ENCODE assay signal across 12 cellular contexts in genomic region chr9:134425815-134426214, GRCh38.
DNase-seq lines count a peak whose midpoint lies in the region; ATAC-seq and TF ChIP-seq lines count a peak whose summit lies in the region.
"Had no signal": no experiment of that assay in that cellular context is flagged by ENCODE, and none has a peak within 500 bp of the region (broad histone marks: within the 10 kb centered on the region; RNA-seq: fewer than 3 reads in every experiment).

No MANE protein-coding gene starts in this region.

- 0 out of 22 replicates have a peak, but pooled peaks cover 0 to 4% (median 0%) of the 10 kb centered on the region in 11 experiments for H3K27me3 ChIP-seq in BLaER1 treated with 17β-estradiol and CSF1 and Interleukin-3, amounts not matched to agents 10 nM and 100 nM
- no peaks in the 10 kb centered on the region for H3K27me3 ChIP-seq in neutrophil

- H3K9me3 ChIP-seq in BLaER1 treated with 17β-estradiol and CSF1 and Interleukin-3, amounts not matched to agents 10 nM and 100 nM (replicated peaks in 1 of 11), result no peaks in the 10 kb centered on the region
- no peaks in the 10 kb centered on the region for H3K9me3 ChIP-seq in neutrophil

- no peak overlapping the region for H3K27ac ChIP-seq in BLaER1 treated with 17β-estradiol and CSF1 and Interleukin-3, amounts not matched to agents 10 nM and 100 nM
- H3K27ac ChIP-seq in RWPE1, result peak overlapping the region; percentile 97
- peak overlapping the region; percentile 31 for H3K27ac ChIP-seq in neutrophil
- H3K27ac ChIP-seq: C4-2B had no signal

- TF ChIP-seq CTCF in RWPE1 (conservative IDR thresholded peaks at IDR 0.05; ENCODE audit: low read depth) (no peak), neutrophil (IDR thresholded peaks at IDR 0.05) (no peak)

- peaks cover 23 to 61% (median 48%) of the 10 kb centered on the region in 10 experiments for H3K4me1 ChIP-seq in BLaER1 treated with 17β-estradiol and CSF1 and Interleukin-3, amounts not matched to agents 10 nM and 100 nM
- no peaks in the 10 kb centered on the region for H3K4me1 ChIP-seq in neutrophil (ENCODE audit: control insufficient read depth in 1 of 2, insufficient read depth in 1 of 2, low read depth in 1 of 2, low read length in 1 of 2)

- H3K9ac ChIP-seq in BLaER1 treated with 17β-estradiol and CSF1 and Interleukin-3, amounts not matched to agents 10 nM and 100 nM, result no peak overlapping the region; a peak in 1 of 22 replicates

- no peak for DNase-seq in RWPE1 (ENCODE audit: low spot score)
- peak; percentile 51 for DNase-seq in iPS-NIHi7 (ENCODE audit: extremely low spot score)
- DNase-seq in NCI-H526 (lab: John Stamatoyannopoulos, UW), result no peak
- DNase-seq: ACHN; CD4-positive, alpha-beta memory T cell; DMS79 had no signal

- H3K36me3 ChIP-seq in BLaER1 treated with 17β-estradiol and CSF1 and Interleukin-3, amounts not matched to agents 10 nM and 100 nM, result peaks cover 44 to 80% (median 61%) of the 10 kb centered on the region in 11 experiments
- peaks cover 97% of the 10 kb centered on the region for H3K36me3 ChIP-seq in neutrophil

- no peak overlapping the region for H3K4me3 ChIP-seq in BLaER1 treated with 17β-estradiol and CSF1 and Interleukin-3, amounts not matched to agents 10 nM and 100 nM
- H3K4me3 ChIP-seq in neutrophil (ENCODE audit: low read depth in 1 of 2, low read length in 1 of 2), result no peak overlapping the region
- H3K4me3 ChIP-seq: GM12878 had no signal

- H4K20me1 ChIP-seq in BLaER1 treated with 17β-estradiol and CSF1 and Interleukin-3, amounts not matched to agents 10 nM and 100 nM, result peaks cover 58 to 98% (median 85%) of the 10 kb centered on the region in 11 experiments; a peak in 21 of 22 replicates

- CTCF ChIA-PET in RWPE1 (lab: Yijun Ruan, JAX), result interaction anchor here (1.1 kb wide), 1 partner anchor 27 kb away, joined by 3 read pairs; no protein-coding TSS in a partner anchor

- H3K4me2 ChIP-seq in BLaER1 treated with 17β-estradiol and CSF1 and Interleukin-3, amounts not matched to agents 10 nM and 100 nM, result peak overlapping the region in 9 of 11 experiments; percentile 9 to 83 (median 72); a peak in 13 of 22 replicates

- no peak for ATAC-seq in HG03571 (IDR thresholded peaks at IDR 0.05; ENCODE audit: unreplicated experiment)
- no peak for ATAC-seq in HG03159 (IDR thresholded peaks at IDR 0.05; ENCODE audit: unreplicated experiment)
- ATAC-seq: GM12878 had no signal

- POLR2A ChIA-PET in RWPE1 (lab: Yijun Ruan, JAX; ENCODE audit: low non-redundant PET), result no interaction called here

Comparison
In these comparisons a context has a peak if more than half of its experiments do, and no peak if none do; other contexts are left out.
1. H3K27ac ChIP-seq: peak in RWPE1 (single experiment) and neutrophil (single experiment); none in BLaER1 treated with 17β-estradiol and CSF1 and Interleukin-3, amounts not matched to agents 10 nM and 100 nM (0 of 11).